Comparison of ENCODE assay signal across 28 cellular contexts in genomic region chr5:156351423-156351822, GRCh38. TPM values are rescaled to one million over a fixed set of nuclear protein-coding genes. Genes with fewer than 3 reads are reported as not detected.
"Had no signal": no experiment of that assay in that cellular context is flagged by ENCODE, and none has a peak within 500 bp of the region (broad histone marks: within the 10 kb centered on the region; RNA-seq: fewer than 3 reads in every experiment).

No MANE protein-coding gene starts in this region.

- H3K9ac ChIP-seq: neural progenitor cell, parathyroid adenoma had no signal

- ATAC-seq: naive thymus-derived CD4-positive, alpha-beta T cell; natural killer cell; psoas muscle; right cardiac atrium; sciatic nerve; stimulated activated effector memory CD8-positive, alpha-beta T cell treated with anti-CD3 and anti-CD28 coated beads, Interleukin-12 subunit alpha, Interleukin-12 subunit beta, amount 100 ng/mL, for 72 hours; stimulated activated naive B cell treated with anti-CD40 and anti-IgM and Interleukin-4, amounts not matched to agents 10 μg/mL and 1 μg/mL and 100 μg/mL, for 72 hours had no signal

- H3K36me3 ChIP-seq: neural progenitor cell, ovary, spleen, stomach, thoracic aorta, thyroid gland, upper lobe of left lung, vagina had no signal

- H3K27me3 ChIP-seq: neural progenitor cell, ovary, spleen, stomach, thyroid gland, tibial nerve, upper lobe of left lung, vagina had no signal

- DNase-seq: naive thymus-derived CD4-positive, alpha-beta T cell; natural killer cell; occipital lobe; ovary; posterior cingulate gyrus; psoas muscle; right cardiac atrium; spleen; stimulated activated CD4-positive, alpha-beta T cell treated with anti-CD3 and anti-CD28 coated beads, Interleukin-12 subunit alpha, Interleukin-12 subunit beta, amount 100 ng/mL, for 4 hours; stimulated activated CD4-positive, alpha-beta T cell treated with anti-CD3 and anti-CD28 coated beads, Interleukin-2, amount 100 ng/mL, for 24 hours; stimulated activated CD4-positive, alpha-beta T cell treated with anti-CD3 and anti-CD28 coated beads, Interleukin-2, amount 100 ng/mL, for 48 hours; stimulated activated CD4-positive, alpha-beta T cell treated with anti-CD3 and anti-CD28 coated beads, Interleukin-4, amount 100 ng/mL, for 24 hours; stimulated activated naive B cell treated with anti-CD40 and anti-IgM and Interleukin-4, amounts not matched to agents 10 μg/mL and 1 μg/mL and 100 μg/mL, for 72 hours; stimulated activated naive CD4-positive, alpha-beta T cell treated with Interleukin-2 at 50 U/mL for 16 hours; stomach; thyroid gland; trophoblast cell; upper lobe of left lung had no signal

- H3K4me3 ChIP-seq: neural progenitor cell, ovary, psoas muscle, skin epidermis, smooth muscle cell, spleen, stomach, thoracic aorta, thyroid gland, tibial nerve, upper lobe of left lung, vagina had no signal

- H2AFZ ChIP-seq: neural progenitor cell, parathyroid adenoma had no signal

- H3K9me3 ChIP-seq: ovary, psoas muscle, spleen, stomach, thoracic aorta, thyroid gland, tibial nerve, upper lobe of left lung, vagina had no signal

- FAIRE-seq: urothelium cell line had no signal

- H3K4me1 ChIP-seq: neural progenitor cell, parathyroid adenoma, spleen, stomach, thyroid gland, tibial nerve, upper lobe of left lung, vagina had no signal

- H3K4me2 ChIP-seq: neural progenitor cell, smooth muscle cell had no signal

- H3K27ac ChIP-seq: neural progenitor cell, ovary, parathyroid adenoma, psoas muscle, skin epidermis, spleen, stomach, thoracic aorta, thyroid gland, tibial nerve, upper lobe of left lung, vagina had no signal

RNA-seq across cellular contexts. Expression of gene SGCD, which starts 24.5 kb away (rescaled TPM):
- polyA plus RNA-seq: naive thymus-derived CD4-positive, alpha-beta T cell had no signal
